In the genomic region with DNA sequence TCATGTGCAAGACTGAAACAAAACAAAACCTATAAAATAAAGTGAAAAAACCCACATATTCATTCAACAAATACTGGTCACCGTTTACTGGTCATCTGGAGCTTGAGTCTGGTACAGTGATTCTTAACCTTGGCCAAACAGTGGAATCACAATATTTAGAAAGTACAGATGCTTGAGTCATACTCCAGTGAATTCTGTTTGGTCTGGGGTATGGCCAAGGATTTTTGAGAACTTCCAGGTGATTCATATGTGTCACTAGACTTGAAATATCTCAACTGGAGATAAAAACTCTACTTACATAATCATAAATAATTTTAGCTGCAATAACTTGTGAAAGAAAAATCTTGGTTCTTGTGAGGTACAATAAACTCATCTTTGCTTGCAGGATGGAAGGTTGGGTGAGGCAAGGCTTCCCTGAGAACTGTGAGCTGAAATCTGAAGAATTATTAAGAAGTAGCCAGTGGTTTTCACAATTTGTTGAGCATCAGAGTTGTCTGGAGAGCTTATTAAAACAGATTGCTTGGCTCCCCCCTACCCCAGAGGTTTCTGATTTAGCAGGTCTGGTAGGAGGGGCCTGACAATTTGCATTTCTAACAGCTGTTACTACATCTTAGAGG, we compare ENCODE assay signal across 18 cellular contexts. TPM values are rescaled to one million over a fixed set of nuclear protein-coding genes. Genes with fewer than 3 reads are reported as not detected.
DNase-seq lines count a peak whose midpoint lies in the region; ATAC-seq, FAIRE-seq and TF ChIP-seq lines count a peak whose summit lies in the region.
"Had no signal": no experiment of that assay in that cellular context is flagged by ENCODE, and none has a peak within 500 bp of the region (broad histone marks: within the 10 kb centered on the region; RNA-seq: fewer than 3 reads in every experiment).

No MANE protein-coding gene starts in this region.

- in situ Hi-C loops in brain microvascular endothelial cell (cut with HindIII; ENCODE audit: low pct_ligation_motif_present, low sequenced_read_pairs): no loop called here

- no peaks in the 10 kb centered on the region for H3K9me3 ChIP-seq in keratinocyte (ENCODE audit: control insufficient read depth, low read depth, low read length)
- H3K9me3 ChIP-seq in mucosa of descending colon: no peaks in the 10 kb centered on the region
- H3K9me3 ChIP-seq: pancreas had no signal

- peaks cover 8% of the 10 kb centered on the region for H3K4me1 Mint-ChIP-seq in activated T-cell treated with anti-CD3 and anti-CD28 coated beads, Interleukin-2, amount 50 U/mL, for 4 hours (ENCODE audit: low read depth)

- POLR2A ChIA-PET in AG04449 (lab: Yijun Ruan, JAX): interaction anchor here (1.4 kb wide), 1 partner anchor 345 kb away, joined by 4 read pairs; a partner anchor contains a TSS

- no peak overlapping the region for H3K4me3 Mint-ChIP-seq in activated T-cell treated with anti-CD3 and anti-CD28 coated beads, Interleukin-2, amount 50 U/mL, for 4 hours
- H3K4me3 Mint-ChIP-seq: activated naive CD4-positive, alpha-beta T cell treated with anti-CD3 and anti-CD28 coated beads, Interleukin-2, amount 50 U/mL, for 24 hours; IgD-negative memory B cell; mesothelial cell of epicardium had no signal

- H3K9me1 ChIP-seq in keratinocyte (ENCODE audit: control insufficient read depth, extremely low read depth, insufficient read depth, low read length): no peaks in the 10 kb centered on the region

- ATAC-seq in HG03039 (IDR thresholded peaks at IDR 0.05; ENCODE audit: unreplicated experiment) (no peak), mucosa of descending colon (no peak)
- ATAC-seq in activated T-cell treated with anti-CD3 and anti-CD28 coated beads, Interleukin-2, amount 50 U/mL, for 4 hours: no peak
- ATAC-seq: activated CD4-positive, CD25-positive, alpha-beta regulatory T cell treated with anti-CD3 and anti-CD28 coated beads, Interleukin-2, amount 50 U/mL, for 24 hours; esophagus mucosa had no signal

- CTCF ChIA-PET in AG04449 (lab: Yijun Ruan, JAX): interaction anchor here (0.9 to 1.6 kb wide), 4 partner anchors 17 to 994 kb away, joined by 3 to 6 read pairs (median 4); no protein-coding TSS in a partner anchor

- peak overlapping the region; percentile 2 for H3K27ac ChIP-seq in brain microvascular endothelial cell
- no peak overlapping the region for H3K27ac ChIP-seq in keratinocyte (ENCODE audit: control insufficient read depth, insufficient read depth, low read length)
- H3K27ac ChIP-seq: coronary artery, pancreas had no signal

- dilution Hi-C loops in keratinocyte (cut with MboI; ENCODE audit: extremely low pct_ligation_motif_present, low sequenced_read_pairs): no loop called here

- DNase-seq in AG04449 (ENCODE audit: low read depth, low spot score) (peak; percentile 19), HS-5 (ENCODE audit: low read depth) (peak; percentile 55), brain microvascular endothelial cell (peak; percentile 75), keratinocyte (ENCODE audit: low read depth, low spot score) (no peak), mucosa of descending colon (no peak)
- no peak for DNase-seq in activated CD8-positive, alpha-beta memory T cell treated with anti-CD3 and anti-CD28 coated beads, Interleukin-2, amount 50 U/mL, for 4 hours
- no peak for DNase-seq in activated T-cell treated with anti-CD3 and anti-CD28 coated beads, Interleukin-2, amount 50 U/mL, for 4 hours
- DNase-seq: NCI-H1105, NCI-H345, pancreas, substantia nigra had no signal

- H3K9ac ChIP-seq in keratinocyte (ENCODE audit: control insufficient read depth, extremely low read depth, insufficient read depth, low read length): no peak overlapping the region

- peaks cover 4% of the 10 kb centered on the region for H3K36me3 Mint-ChIP-seq in activated T-cell treated with anti-CD3 and anti-CD28 coated beads, Interleukin-2, amount 50 U/mL, for 4 hours (ENCODE audit: insufficient read depth)
- H3K36me3 Mint-ChIP-seq: IgD-negative memory B cell had no signal

- H3K4me3 ChIP-seq in AG04449 (ENCODE audit: low read depth, low read length): no peak overlapping the region
- no peak overlapping the region for H3K4me3 ChIP-seq in brain microvascular endothelial cell (ENCODE audit: low read depth, low read length)
- no peak overlapping the region for H3K4me3 ChIP-seq in keratinocyte (ENCODE audit: control insufficient read depth in 2 of 3, extremely low read depth in 1 of 3, insufficient read depth in 2 of 3, low read depth in 1 of 3, low read length in 3 of 3)
- H3K4me3 ChIP-seq in mucosa of descending colon: no peak overlapping the region
- H3K4me3 ChIP-seq: coronary artery, pancreas had no signal

- no peak for TF ChIP-seq CTCF in AG04449 (IDR thresholded peaks at IDR 0.05; ENCODE audit: insufficient read depth, low read length, missing control alignments)
- TF ChIP-seq CTCF in brain microvascular endothelial cell (IDR thresholded peaks at IDR 0.05; ENCODE audit: low read depth, low read length, missing control alignments): no peak
- TF ChIP-seq CTCF in keratinocyte (optimal IDR thresholded peaks at IDR 0.05 in 1 of 3, IDR thresholded peaks at IDR 0.05 in 1 of 3, conservative IDR thresholded peaks at IDR 0.05 in 1 of 3; ENCODE audit: extremely low read depth in 1 of 3, insufficient read depth in 2 of 3, low read length in 3 of 3): no peak
- TF ChIP-seq CTCF in mucosa of descending colon (IDR thresholded peaks at IDR 0.05): no peak

- H3K27me3 ChIP-seq in brain microvascular endothelial cell (replicated peaks): no peaks in the 10 kb centered on the region
- no peaks in the 10 kb centered on the region for H3K27me3 ChIP-seq in keratinocyte (ENCODE audit: control insufficient read depth, extremely low read depth, insufficient read depth, low read length)
- H3K27me3 ChIP-seq: pancreas had no signal

- H3K4me2 ChIP-seq in keratinocyte (ENCODE audit: control insufficient read depth, extremely low read depth, insufficient read depth, low read depth, low read length): no peak overlapping the region

- peak; percentile 13 for FAIRE-seq in keratinocyte (lab: Jason Lieb, UNC)
- FAIRE-seq: pancreas had no signal

- intact Hi-C loops in mucosa of descending colon (cut with DNase I, micrococcal nuclease): no loop called here

- no peak overlapping the region for H2AFZ ChIP-seq in keratinocyte (ENCODE audit: control insufficient read depth, low read length)

- no peaks in the 10 kb centered on the region for H3K79me2 ChIP-seq in keratinocyte (ENCODE audit: control insufficient read depth, insufficient read depth, low read length)

- H3K36me3 ChIP-seq in brain microvascular endothelial cell (replicated peaks) (no peaks in the 10 kb centered on the region), keratinocyte (ENCODE audit: control insufficient read depth in 2 of 2, extremely low read depth in 1 of 2, insufficient read depth in 2 of 2, low read length in 2 of 2) (peaks cover 1 to 4% of the 10 kb centered on the region in 2 experiments), mucosa of descending colon (ENCODE audit: low read depth) (no peaks in the 10 kb centered on the region)
- H3K36me3 ChIP-seq: pancreas had no signal

- H4K20me1 ChIP-seq in keratinocyte (ENCODE audit: control insufficient read depth, extremely low read depth, insufficient read depth, low read length): no peaks in the 10 kb centered on the region

- peaks cover 11% of the 10 kb centered on the region for H3K9me3 Mint-ChIP-seq in activated T-cell treated with anti-CD3 and anti-CD28 coated beads, Interleukin-2, amount 50 U/mL, for 4 hours
- H3K9me3 Mint-ChIP-seq: IgD-negative memory B cell had no signal

- no peaks in the 10 kb centered on the region for H3K27me3 Mint-ChIP-seq in activated T-cell treated with anti-CD3 and anti-CD28 coated beads, Interleukin-2, amount 50 U/mL, for 4 hours (ENCODE audit: low read depth)
- H3K27me3 Mint-ChIP-seq: activated naive CD4-positive, alpha-beta T cell treated with anti-CD3 and anti-CD28 coated beads, Interleukin-2, amount 50 U/mL, for 24 hours; IgD-negative memory B cell had no signal

- H3K4me1 ChIP-seq in keratinocyte (ENCODE audit: control insufficient read depth, extremely low read depth, insufficient read depth, low read length) (no peaks in the 10 kb centered on the region), mucosa of descending colon (ENCODE audit: low read depth) (no peaks in the 10 kb centered on the region)
- H3K4me1 ChIP-seq: pancreas had no signal

RNA-seq across cellular contexts. Expression of a gene that starts 9.6 kb away (rescaled TPM):
- polyA plus RNA-seq in keratinocyte: 6.8 to 9.4 TPM (median 8.4 TPM) in 3 replicates
- polyA plus RNA-seq in keratinocyte (2011; ENCODE audit: low read depth): 12.4 TPM
- 5.9 and 8.3 TPM in 2 replicates for polyA plus RNA-seq in keratinocyte (2011; cell fraction: cytosol; rRNA removed)
- 11.6 and 14.2 TPM in 2 replicates for polyA plus RNA-seq in keratinocyte (2011; cell fraction: nucleus; rRNA removed)
- 4.2 and 5.3 TPM in 2 replicates for polyA plus RNA-seq in keratinocyte (2012; ENCODE audit: low replicate concordance)
- 2.5 to 7.7 TPM (median 4.2 TPM) in 3 replicates for polyA minus RNA-seq in keratinocyte
- 6.3 TPM for polyA minus RNA-seq in keratinocyte (2011; cell fraction: cytosol; rRNA and poly(A)+ RNA removed)
- 7.6 and 18.2 TPM in 2 replicates for polyA minus RNA-seq in keratinocyte (2011; cell fraction: nucleus; rRNA and poly(A)+ RNA removed)
- total RNA-seq in activated T-cell treated with anti-CD3 and anti-CD28 coated beads, Interleukin-2, amount 50 U/mL, for 4 hours: 1 to 10 TPM in 2 of 3 donors, under 1 TPM in 1; 0.58 to 1.4 (median 1.2) TPM
- 1 to 10 TPM; 3.9 to 9.4 (median 5.8) TPM for total RNA-seq in mucosa of descending colon

RNA-seq across cellular contexts. Expression of a gene that starts 9.7 kb away (rescaled TPM):
- 4.3 to 5.2 TPM (median 4.6 TPM) in 3 replicates for polyA plus RNA-seq in keratinocyte
- 1.8 TPM for polyA plus RNA-seq in keratinocyte (2011; ENCODE audit: low read depth)
- polyA plus RNA-seq in keratinocyte (2011; cell fraction: cytosol; rRNA removed): 1.9 and 3.4 TPM in 2 replicates
- polyA plus RNA-seq in keratinocyte (2011; cell fraction: nucleus; rRNA removed): 4.2 and 4.9 TPM in 2 replicates
- 2.5 and 2.7 TPM in 2 replicates for polyA plus RNA-seq in keratinocyte (2012; ENCODE audit: low replicate concordance)
- polyA minus RNA-seq in keratinocyte: 3.2 to 5.9 TPM (median 4.5 TPM) in 3 replicates
- polyA minus RNA-seq in keratinocyte (2011; cell fraction: cytosol; rRNA and poly(A)+ RNA removed): 5.9 TPM
- polyA minus RNA-seq in keratinocyte (2011; cell fraction: nucleus; rRNA and poly(A)+ RNA removed): 3.4 and 7.0 TPM in 2 replicates
- total RNA-seq in activated T-cell treated with anti-CD3 and anti-CD28 coated beads, Interleukin-2, amount 50 U/mL, for 4 hours: 10 to 100 TPM; 11.5 to 14.0 (median 12.7) TPM
- total RNA-seq in mucosa of descending colon: 10 to 100 TPM in 2 of 3 donors, 1 to 10 TPM in 1; 9.4 to 15.3 (median 10.4) TPM

Comparison
In these comparisons a context has a peak if more than half of its experiments do, and no peak if none do; other contexts are left out.
1. DNase-seq: peak in AG04449 (single experiment), HS-5 (single experiment) and brain microvascular endothelial cell (single experiment); none in keratinocyte (single experiment), activated CD8-positive, alpha-beta memory T cell treated with anti-CD3 and anti-CD28 coated beads, Interleukin-2, amount 50 U/mL, for 4 hours (single experiment), activated T-cell treated with anti-CD3 and anti-CD28 coated beads, Interleukin-2, amount 50 U/mL, for 4 hours (single experiment) and mucosa of descending colon (0 of 3).